Comparison of ENCODE assay signal across 11 cellular contexts in the genomic region with DNA sequence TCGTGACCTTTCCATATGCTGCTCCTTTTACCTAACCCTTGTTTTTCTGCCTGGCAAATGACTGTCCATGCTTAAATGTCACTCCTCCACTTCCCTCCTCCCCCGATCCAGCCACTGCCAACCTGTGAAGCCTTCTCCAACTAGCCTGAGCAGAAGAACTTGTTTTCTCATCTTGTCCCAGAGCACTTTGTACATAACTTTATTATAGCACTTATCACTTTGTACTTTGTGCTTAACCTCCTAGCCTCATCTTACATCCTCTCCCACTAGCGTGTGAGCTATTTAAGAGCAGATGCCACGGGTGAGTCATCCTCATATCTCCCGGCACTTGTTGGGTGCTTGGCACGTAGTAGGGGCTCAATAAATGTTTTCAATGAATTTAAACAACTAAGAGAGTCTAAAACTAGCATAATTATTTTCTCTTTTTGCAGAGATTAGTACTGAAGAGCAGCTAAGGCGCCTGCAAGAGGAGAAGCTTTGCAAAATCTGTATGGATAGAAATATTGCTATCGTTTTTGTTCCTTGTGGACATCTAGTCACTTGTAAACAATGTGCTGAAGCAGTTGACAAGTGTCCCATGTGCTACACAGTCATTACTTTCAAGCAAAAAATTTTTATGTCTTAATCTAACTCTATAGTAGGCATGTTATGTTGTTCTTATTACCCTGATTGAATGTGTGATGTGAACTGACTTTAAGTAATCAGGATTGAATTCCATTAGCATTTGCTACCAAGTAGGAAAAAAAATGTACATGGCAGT. TPM values are rescaled to one million over a fixed set of nuclear protein-coding genes. Genes with fewer than 3 reads are reported as not detected.
DNase-seq lines count a peak whose midpoint lies in the region; ATAC-seq, FAIRE-seq and TF ChIP-seq lines count a peak whose summit lies in the region.
"Had no signal": no experiment of that assay in that cellular context is flagged by ENCODE, and none has a peak within 500 bp of the region (broad histone marks: within the 10 kb centered on the region; RNA-seq: fewer than 3 reads in every experiment).

No MANE protein-coding gene starts in this region.

- DNase-seq in Calu3: no peak
- DNase-seq in left colon: peak; percentile 18 to 52
- DNase-seq in hepatic stellate cell (ENCODE audit: low spot score): no peak
- no peak for DNase-seq in stimulated activated CD4-positive, alpha-beta T cell treated with anti-CD3 and anti-CD28 coated beads, Interleukin-12 subunit alpha, Interleukin-12 subunit beta, amount 100 ng/mL, for 4 hours
- DNase-seq: esophagus squamous epithelium, MM.1S, pancreas had no signal

- H3K36me3 Mint-ChIP-seq in Calu3 (ENCODE audit: insufficient read depth, unreplicated experiment): peaks cover 27% of the 10 kb centered on the region
- H3K36me3 Mint-ChIP-seq in activated T-helper 17 cell treated with anti-CD3 and anti-CD28 coated beads, Interleukin-2, amount 50 U/mL, for 72 hours (ENCODE audit: low read depth): peaks cover 62% of the 10 kb centered on the region

- ATAC-seq in activated T-helper 17 cell treated with anti-CD3 and anti-CD28 coated beads, Interleukin-2, amount 50 U/mL, for 72 hours (replicated peaks): no peak
- ATAC-seq in left colon: peak; percentile 84
- ATAC-seq in GM18909 (IDR thresholded peaks at IDR 0.05; ENCODE audit: poor library complexity, unreplicated experiment): no peak
- no peak for ATAC-seq in GM19035 (IDR thresholded peaks at IDR 0.05; ENCODE audit: unreplicated experiment)

- H3K9me3 Mint-ChIP-seq in Calu3 (ENCODE audit: low read depth, unreplicated experiment): no peaks in the 10 kb centered on the region
- no peaks in the 10 kb centered on the region for H3K9me3 Mint-ChIP-seq in activated T-helper 17 cell treated with anti-CD3 and anti-CD28 coated beads, Interleukin-2, amount 50 U/mL, for 72 hours

- intact Hi-C loops in Calu3 (cut with micrococcal nuclease; ENCODE audit: unreplicated experiment): no loop called here
- intact Hi-C loops in left colon (cut with DNase I, micrococcal nuclease): no loop called here

- no peak overlapping the region for H3K4me3 Mint-ChIP-seq in Calu3 (ENCODE audit: low read depth, unreplicated experiment)
- H3K4me3 Mint-ChIP-seq in activated T-helper 17 cell treated with anti-CD3 and anti-CD28 coated beads, Interleukin-2, amount 50 U/mL, for 72 hours: no peak overlapping the region

- no peak for TF ChIP-seq CTCF in Calu3 (IDR thresholded peaks at IDR 0.05; ENCODE audit: unreplicated experiment)

- CTCF ChIA-PET in Calu3 (lab: Charles Lee): no interaction called here

- no peaks in the 10 kb centered on the region for H3K27me3 Mint-ChIP-seq in Calu3 (ENCODE audit: unreplicated experiment)
- no peaks in the 10 kb centered on the region for H3K27me3 Mint-ChIP-seq in activated T-helper 17 cell treated with anti-CD3 and anti-CD28 coated beads, Interleukin-2, amount 50 U/mL, for 72 hours

- peak; percentile 16 for FAIRE-seq in A204.1 (lab: Jason Lieb, UNC)

- H3K27ac Mint-ChIP-seq in Calu3 (ENCODE audit: unreplicated experiment): peak overlapping the region; percentile 42
- H3K27ac Mint-ChIP-seq in activated T-helper 17 cell treated with anti-CD3 and anti-CD28 coated beads, Interleukin-2, amount 50 U/mL, for 72 hours: peak overlapping the region; percentile 68

- peaks cover 19% of the 10 kb centered on the region for H3K4me1 Mint-ChIP-seq in Calu3 (ENCODE audit: low read depth, unreplicated experiment)
- peaks cover 11% of the 10 kb centered on the region for H3K4me1 Mint-ChIP-seq in activated T-helper 17 cell treated with anti-CD3 and anti-CD28 coated beads, Interleukin-2, amount 50 U/mL, for 72 hours

- no TSS peak for BruUV-seq in Calu3 (replicated peaks; lab: Mats Ljungman, UMichigan)

RNA-seq across cellular contexts. Expression of a gene that starts 46.9 kb away (rescaled TPM):
- total RNA-seq in Calu3 (2022): 62.8 and 75.0 TPM in 2 replicates
- 10 to 100 TPM; 27.0 to 33.4 TPM for total RNA-seq in activated T-helper 17 cell treated with anti-CD3 and anti-CD28 coated beads, Interleukin-2, amount 50 U/mL, for 72 hours
- 10 to 100 TPM; 81.0 to 89.0 TPM for total RNA-seq in left colon

RNA-seq across cellular contexts. Expression of a gene that starts 54.8 kb away (rescaled TPM):
- total RNA-seq in Calu3 (2022) (74.2 and 79.6 TPM in 2 replicates), left colon (10 to 100 TPM; 58.8 to 66.8 TPM)
- total RNA-seq in activated T-helper 17 cell treated with anti-CD3 and anti-CD28 coated beads, Interleukin-2, amount 50 U/mL, for 72 hours: 10 to 100 TPM; 66.7 to 83.0 TPM

Comparison
In these comparisons a context has a peak if more than half of its experiments do, and no peak if none do; other contexts are left out.
1. DNase-seq: peak in left colon (2 of 2); none in Calu3 (single experiment), hepatic stellate cell (single experiment) and stimulated activated CD4-positive, alpha-beta T cell treated with anti-CD3 and anti-CD28 coated beads, Interleukin-12 subunit alpha, Interleukin-12 subunit beta, amount 100 ng/mL, for 4 hours (single experiment).